ENCODE assay signal across 1 cellular context in the genomic region with DNA sequence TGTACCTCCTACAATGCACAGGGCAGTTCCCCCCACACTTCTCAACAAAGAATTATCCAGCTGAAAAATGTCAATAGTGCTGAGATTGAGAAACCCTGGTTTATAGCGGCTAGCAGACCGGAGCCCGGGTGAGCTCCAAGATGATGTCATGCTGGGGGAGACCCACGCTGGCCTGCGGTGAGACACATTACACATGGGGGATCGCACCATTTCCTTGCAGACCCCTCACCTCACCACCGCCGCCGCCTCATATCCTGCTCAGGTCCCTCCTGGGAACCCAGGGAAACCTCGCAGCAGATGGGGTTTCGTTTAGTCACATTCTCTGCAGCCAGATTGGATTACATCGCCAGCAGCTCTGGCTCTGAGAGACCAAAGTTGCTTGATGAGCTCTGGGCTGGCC.
A peak's percentile ranks its signal among the peaks of the same experiment; 100 is the strongest.
TF ChIP-seq lines count a peak whose summit lies in the region.

No MANE protein-coding gene starts in this region.

TF ChIP-seq in GM12878, 131 proteins besides CTCF, POLR2A, EP300 and RAD21:
- TF ChIP-seq RUNX3 (IDR thresholded peaks at IDR 0.05; ENCODE audit: low read length) = peak; percentile 50
- no peak for TF ChIP-seq ETV6 (conservative IDR thresholded peaks at IDR 0.05 in 1 of 2, IDR thresholded peaks at IDR 0.05 in 1 of 2; ENCODE audit: borderline replicate concordance in 1 of 2, low read depth in 1 of 2)
